Comparison of ENCODE assay signal across 22 cellular contexts in the genomic region with DNA sequence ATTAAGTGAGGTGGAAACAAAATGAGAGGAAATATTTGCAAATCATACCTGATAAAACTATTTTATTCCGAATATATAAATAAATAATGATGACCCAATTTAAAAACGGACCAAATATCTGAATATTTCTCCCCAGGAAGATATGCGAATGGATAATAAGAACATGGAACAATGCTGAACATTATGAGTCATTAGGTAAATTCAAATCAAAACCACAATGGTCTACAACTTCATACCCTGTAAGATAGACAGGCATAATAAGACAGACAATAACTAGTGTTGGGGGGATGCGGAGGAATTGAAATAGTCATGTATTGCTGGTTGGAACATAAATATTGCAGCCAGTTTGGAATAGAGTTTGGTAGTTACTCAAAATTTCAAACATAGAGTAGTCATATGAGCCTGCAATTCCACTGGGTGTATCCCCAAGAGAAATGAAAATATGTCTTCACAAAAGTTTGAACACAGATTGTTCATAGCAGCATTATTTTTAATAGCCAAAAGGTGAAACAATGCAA. TPM values are rescaled to one million over a fixed set of nuclear protein-coding genes. Genes with fewer than 3 reads are reported as not detected.
"Had no signal": no experiment of that assay in that cellular context is flagged by ENCODE, and none has a peak within 500 bp of the region (broad histone marks: within the 10 kb centered on the region; RNA-seq: fewer than 3 reads in every experiment).

No MANE protein-coding gene starts in this region.

- FAIRE-seq: frontal cortex, TTC549 had no signal

- ATAC-seq: activated T-helper 17 cell treated with anti-CD3 and anti-CD28 coated beads, Interleukin-2, amount 50 U/mL, for 72 hours; left lung; naive thymus-derived CD8-positive, alpha-beta T cell; sciatic nerve; stimulated activated memory B cell treated with anti-CD40 and anti-IgM and Interleukin-4, amounts not matched to agents 10 μg/mL and 1 μg/mL and 100 μg/mL, for 72 hours had no signal

- H3K36me3 ChIP-seq: adrenal gland, ascending aorta, cardiac muscle cell, left lung, stomach, suprapubic skin, tibial nerve had no signal

- H3K27ac ChIP-seq: adrenal gland, ascending aorta, cardiac muscle cell, left lung, stomach, suprapubic skin, tibial nerve had no signal

- H3K9me3 ChIP-seq: adrenal gland, ascending aorta, left lung, suprapubic skin, tibial nerve had no signal

- DNase-seq: activated CD8-positive, alpha-beta memory T cell treated with anti-CD3 and anti-CD28 coated beads for 24 hours; activated CD8-positive, alpha-beta memory T cell treated with anti-CD3 and anti-CD28 coated beads, Interleukin-2, amount 50 U/mL, for 4 hours; activated T-cell treated with anti-CD3 and anti-CD28 coated beads, Interleukin-2, amount 50 U/mL, for 24 hours; adrenal gland; cortex of kidney; hippocampal formation; kidney glomerular epithelial cell; left lung; naive thymus-derived CD8-positive, alpha-beta T cell; stimulated activated CD4-positive, alpha-beta T cell treated with anti-CD3 and anti-CD28 coated beads, Interleukin-15, amount 100 ng/mL, for 24 hours; stomach had no signal

- H3K4me3 ChIP-seq: adrenal gland, ascending aorta, cardiac muscle cell, left lung, lung, smooth muscle cell, stomach, suprapubic skin, tibial nerve had no signal

- H3K4me1 ChIP-seq: adrenal gland, ascending aorta, left lung, stomach, suprapubic skin, tibial nerve had no signal

- H3K27me3 ChIP-seq: adrenal gland, ascending aorta, cardiac muscle cell, left lung, stomach, suprapubic skin, tibial nerve had no signal

RNA-seq across cellular contexts. Expression of a gene that starts 47.6 kb away (rescaled TPM):
- total RNA-seq: naive thymus-derived CD8-positive, alpha-beta T cell had no signal
